In the genomic region with DNA sequence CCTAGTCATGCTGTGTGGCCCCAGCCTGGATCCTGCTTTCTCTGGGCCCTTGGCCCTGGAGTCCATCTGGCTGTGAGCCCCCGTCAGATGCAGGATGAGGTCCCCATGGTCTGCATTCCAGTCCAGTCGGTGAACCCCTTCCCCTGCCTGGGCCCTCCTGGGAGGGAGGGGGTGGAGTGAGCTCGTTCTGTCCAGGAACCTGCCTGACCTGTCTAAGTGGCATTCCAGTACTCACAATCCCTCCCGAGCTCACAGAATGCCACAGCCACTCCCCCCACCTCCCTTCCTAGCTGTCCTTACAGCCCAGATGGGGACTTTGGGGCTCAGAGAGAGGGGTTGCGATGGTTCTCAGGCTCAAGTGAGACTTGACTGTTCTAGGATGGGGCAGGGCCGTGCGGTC, we compare ENCODE assay signal across 16 cellular contexts. TPM values are rescaled to one million over a fixed set of nuclear protein-coding genes. Genes with fewer than 3 reads are reported as not detected.
DNase-seq lines count a peak whose midpoint lies in the region; ATAC-seq and TF ChIP-seq lines count a peak whose summit lies in the region.
"Had no signal": no experiment of that assay in that cellular context is flagged by ENCODE, and none has a peak within 500 bp of the region (broad histone marks: within the 10 kb centered on the region; RNA-seq: fewer than 3 reads in every experiment).

No MANE protein-coding gene starts in this region.

- no peak overlapping the region for H3K4me3 Mint-ChIP-seq in Calu3 (ENCODE audit: low read depth, unreplicated experiment)
- H3K4me3 Mint-ChIP-seq: T-helper 1 cell treated with Interleukin-12 subunit alpha and Interleukin-12 subunit beta and Interleukin-4 antibody, amounts not matched to agents 30 μg/mL and 1 μg/mL, for 36 hours had no signal

- no peak for TF ChIP-seq POLR2A in sigmoid colon (IDR thresholded peaks at IDR 0.05)

- TF ChIP-seq EP300 in sigmoid colon (IDR thresholded peaks at IDR 0.05), result no peak

- peak overlapping the region; percentile 74 for H3K27ac Mint-ChIP-seq in Calu3 (ENCODE audit: unreplicated experiment)
- H3K27ac Mint-ChIP-seq: T-helper 1 cell treated with Interleukin-12 subunit alpha and Interleukin-12 subunit beta and Interleukin-4 antibody, amounts not matched to agents 30 μg/mL and 1 μg/mL, for 36 hours had no signal

- ATAC-seq in left colon (peak; percentile 26), GM21390 (IDR thresholded peaks at IDR 0.05; ENCODE audit: unreplicated experiment) (no peak)
- ATAC-seq: psoas muscle had no signal

- CTCF ChIA-PET in Calu3 (lab: Charles Lee), result interaction anchor here (1.1 to 1.7 kb wide), 5 partner anchors 10 to 93 kb away, joined by 3 to 7 read pairs (median 5); a partner anchor contains a TSS

- H3K36me3 ChIP-seq in sigmoid colon, result no peaks in the 10 kb centered on the region

- peaks cover 38% of the 10 kb centered on the region for H3K36me3 Mint-ChIP-seq in Calu3 (ENCODE audit: insufficient read depth, unreplicated experiment)

- BruUV-seq in Calu3 (replicated peaks; lab: Mats Ljungman, UMichigan), result no TSS peak

- intact Hi-C loops in Calu3 (cut with micrococcal nuclease; ENCODE audit: unreplicated experiment), result no loop called here
- intact Hi-C loops in left colon (cut with DNase I, micrococcal nuclease), result no loop called here
- intact Hi-C loops in sigmoid colon (cut with DNase I), result no loop called here

- no peaks in the 10 kb centered on the region for H3K27me3 ChIP-seq in sigmoid colon

- H3K9me3 Mint-ChIP-seq in Calu3 (ENCODE audit: low read depth, unreplicated experiment), result no peaks in the 10 kb centered on the region
- H3K9me3 Mint-ChIP-seq: T-helper 1 cell treated with Interleukin-12 subunit alpha and Interleukin-12 subunit beta and Interleukin-4 antibody, amounts not matched to agents 30 μg/mL and 1 μg/mL, for 36 hours had no signal

- TF ChIP-seq CTCF in Calu3 (IDR thresholded peaks at IDR 0.05; ENCODE audit: unreplicated experiment), result no peak
- no peak for TF ChIP-seq CTCF in VCaP (conservative IDR thresholded peaks at IDR 0.05)
- no peak for TF ChIP-seq CTCF in sigmoid colon (IDR thresholded peaks at IDR 0.05)

- no peak overlapping the region for H3K4me3 ChIP-seq in sigmoid colon
- H3K4me3 ChIP-seq: psoas muscle had no signal

- H3K4me1 ChIP-seq in sigmoid colon, result no peaks in the 10 kb centered on the region

- H3K27ac ChIP-seq in VCaP (peak overlapping the region; percentile 65), sigmoid colon (peak overlapping the region in 1 of 4 donors; percentile 38)
- H3K27ac ChIP-seq: psoas muscle had no signal

- H3K4me1 Mint-ChIP-seq in Calu3 (ENCODE audit: low read depth, unreplicated experiment), result peaks cover 53% of the 10 kb centered on the region

- DNase-seq in Calu3 (peak; percentile 77), left colon (no peak), sigmoid colon (peak; percentile 41), SW 1271 (lab: John Stamatoyannopoulos, UW) (no peak), hepatic stellate cell (ENCODE audit: low spot score) (no peak), COR-L47 (lab: John Stamatoyannopoulos, UW) (no peak)
- DNase-seq: activated CD4-positive, CD25-positive, alpha-beta regulatory T cell treated with anti-CD3 and anti-CD28 coated beads, Interleukin-2, amount 50 U/mL, for 72 hours; aorta; GOT3; NCI-H2029; psoas muscle; stimulated activated naive CD4-positive, alpha-beta T cell treated with Interleukin-2 at 50 U/mL for 16 hours had no signal

- 63 to 86% methylated on average over 7 of the region's 7 CpGs for WGBS in sigmoid colon, 2 donors

- H3K9me3 ChIP-seq in sigmoid colon, result no peaks in the 10 kb centered on the region
- H3K9me3 ChIP-seq: psoas muscle had no signal

- no peaks in the 10 kb centered on the region for H3K27me3 Mint-ChIP-seq in Calu3 (ENCODE audit: unreplicated experiment)

RNA-seq across cellular contexts. Expression of a gene that starts 15.5 kb away (rescaled TPM):
- 63.4 and 104 TPM in 2 replicates for total RNA-seq in Calu3 (2022)
- total RNA-seq in left colon, result 10 to 100 TPM; 12.4 to 13.5 TPM
- total RNA-seq in sigmoid colon, result 10 to 100 TPM in 1 of 4 donors, 1 to 10 TPM in 3; 5.3 to 10.8 (median 8.3) TPM
- 10 to 100 TPM in 2 of 3 donors, 1 to 10 TPM in 1; 6.6 to 40.5 (median 12.0) TPM for polyA plus RNA-seq in sigmoid colon

RNA-seq across cellular contexts. Expression of a gene that starts 41.0 kb away (rescaled TPM):
- total RNA-seq in Calu3 (2022) (61.6 and 64.2 TPM in 2 replicates), left colon (10 to 100 TPM; 28.1 to 41.6 TPM), sigmoid colon (10 to 100 TPM; 23.2 to 32.4 (median 27.4) TPM)
- 10 to 100 TPM in 1 of 3 donors, 1 to 10 TPM in 2; 6.6 to 44.5 (median 7.4) TPM for polyA plus RNA-seq in sigmoid colon

RNA-seq across cellular contexts. Expression of a gene that starts 46.2 kb away (rescaled TPM):
- total RNA-seq in Calu3 (2022) (1.1 and 1.8 TPM in 2 replicates), left colon (100 to 1,000 TPM; 185 to 232 TPM), sigmoid colon (1 to 10 TPM in 1 of 4 donors, under 1 TPM in 1, not detected in 2; 0.71 to 3.0 TPM)
- polyA plus RNA-seq in sigmoid colon, result 10 to 100 TPM; 22.2 to 94.4 (median 28.4) TPM
- total RNA-seq: aorta, NCI-H460, psoas muscle had no signal

Comparison
In these comparisons a context has a peak if more than half of its experiments do, and no peak if none do; other contexts are left out.
1. DNase-seq: peak in Calu3 (single experiment) and sigmoid colon (single experiment); none in left colon (0 of 2), SW 1271 (0 of 2), hepatic stellate cell (single experiment) and COR-L47 (single experiment).
2. RNA of a gene that starts 46.2 kb away (total RNA-seq): 185 to 232 TPM in left colon; 1.1 to 1.8 TPM in Calu3 and 0.71 to 3.0 TPM in sigmoid colon; every median in the first group is over 10 times any median in the second.